13 cellular contexts compared by ENCODE assay signal in genomic region chr11:64341429-64341828, GRCh38. TPM values are rescaled to one million over a fixed set of nuclear protein-coding genes. Genes with fewer than 3 reads are reported as not detected.
DNase-seq lines count a peak whose midpoint lies in the region; TF ChIP-seq lines count a peak whose summit lies in the region.
"Had no signal": no experiment of that assay in that cellular context is flagged by ENCODE, and none has a peak within 500 bp of the region (broad histone marks: within the 10 kb centered on the region; RNA-seq: fewer than 3 reads in every experiment).

No MANE protein-coding gene starts in this region.

- intact Hi-C loops in activated naive CD4-positive, alpha-beta T cell treated with anti-CD3 and anti-CD28 coated beads for 36 hours (cut with micrococcal nuclease), result loop anchor here (2.0 to 5.0 kb wide), 2 partner anchors 71 to 436 kb away; partner anchors contain the start of gene SF1
- intact Hi-C loops in activated CD4-positive, alpha-beta memory T cell treated with anti-CD3 and anti-CD28 coated beads for 36 hours (cut with micrococcal nuclease), result no loop called here
- intact Hi-C loops in transverse colon (cut with DNase I; ENCODE audit: low total_unique reads), result no loop called here

- H3K36me3 Mint-ChIP-seq in activated naive CD4-positive, alpha-beta T cell treated with anti-CD3 and anti-CD28 coated beads for 36 hours (ENCODE audit: low read depth), result peaks cover 23% of the 10 kb centered on the region
- peaks cover 31% of the 10 kb centered on the region for H3K36me3 Mint-ChIP-seq in activated CD4-positive, alpha-beta memory T cell treated with anti-CD3 and anti-CD28 coated beads for 36 hours
- peaks cover 0 to 22% (median 10%) of the 10 kb centered on the region in 3 donors for H3K36me3 Mint-ChIP-seq in immature natural killer cell

- no peak for DNase-seq in activated naive CD4-positive, alpha-beta T cell treated with anti-CD3 and anti-CD28 coated beads for 36 hours
- no peak for DNase-seq in activated naive CD4-positive, alpha-beta T cell treated with anti-CD3 and anti-CD28 coated beads, Interleukin-2, amount 50 U/mL, for 16 hours
- no peak for DNase-seq in activated CD4-positive, alpha-beta memory T cell treated with anti-CD3 and anti-CD28 coated beads for 36 hours
- no peak for DNase-seq in immature natural killer cell
- no peak for DNase-seq in transverse colon
- DNase-seq in NCI-H526 (lab: John Stamatoyannopoulos, UW), result no peak
- no peak for DNase-seq in germinal center (ENCODE audit: low spot score)
- no peak for DNase-seq in ACHN
- DNase-seq: activated CD8-positive, alpha-beta memory T cell treated with anti-CD3 and anti-CD28 coated beads, Interleukin-2, amount 50 U/mL, for 4 hours; NCI-H1930; posterior cingulate gyrus; stimulated activated CD4-positive, alpha-beta T cell treated with anti-CD3 and anti-CD28 coated beads, Interleukin-4, amount 100 ng/mL, for 24 hours had no signal

- H3K36me3 ChIP-seq in transverse colon, result no peaks in the 10 kb centered on the region
- H3K36me3 ChIP-seq: suprapubic skin had no signal

- CTCF ChIA-PET in activated naive CD4-positive, alpha-beta T cell treated with anti-CD3 and anti-CD28 coated beads for 36 hours (lab: Charles Lee), result interaction anchor here (0.8 to 7.1 kb wide), 7 partner anchors 9 to 40 kb away, joined by 3 to 61 read pairs (median 3); partner anchors contain the start of genes PRDX5 and TRMT112
- CTCF ChIA-PET in activated CD4-positive, alpha-beta memory T cell treated with anti-CD3 and anti-CD28 coated beads for 36 hours (lab: Charles Lee), result interaction anchor here (1.6 to 3.6 kb wide), 5 partner anchors 9 to 108 kb away, joined by 5 to 34 read pairs (median 9); partner anchors contain the start of genes PRDX5 and TRMT112

- 50% methylated on average over 21 of the region's 21 CpGs; no CpG with 5 or more reads in 1 of the 2 donors for WGBS in transverse colon (ENCODE audit: low coverage in 1 of 2), 2 donors

- H3K9me3 Mint-ChIP-seq in activated naive CD4-positive, alpha-beta T cell treated with anti-CD3 and anti-CD28 coated beads for 36 hours, result no peaks in the 10 kb centered on the region
- no peaks in the 10 kb centered on the region for H3K9me3 Mint-ChIP-seq in activated CD4-positive, alpha-beta memory T cell treated with anti-CD3 and anti-CD28 coated beads for 36 hours
- no peaks in the 10 kb centered on the region for H3K9me3 Mint-ChIP-seq in immature natural killer cell

- no peak for TF ChIP-seq EP300 in transverse colon (IDR thresholded peaks at IDR 0.05; ENCODE audit: low read depth)

- no peak overlapping the region for H3K27ac Mint-ChIP-seq in activated naive CD4-positive, alpha-beta T cell treated with anti-CD3 and anti-CD28 coated beads for 36 hours
- peak overlapping the region; percentile 42 for H3K27ac Mint-ChIP-seq in activated CD4-positive, alpha-beta memory T cell treated with anti-CD3 and anti-CD28 coated beads for 36 hours
- peak overlapping the region in 4 of 6 donors; percentile 95 to 99 (median 98) for H3K27ac Mint-ChIP-seq in immature natural killer cell

- H3K27ac ChIP-seq in transverse colon, result peak overlapping the region in 3 of 4 donors; percentile 50 to 84 (median 62)

- no peak for TF ChIP-seq POLR2A in transverse colon (IDR thresholded peaks at IDR 0.05)

- H3K4me3 ChIP-seq in transverse colon, result peak overlapping the region in 1 of 4 donors; percentile 20

- no peaks in the 10 kb centered on the region for H3K27me3 Mint-ChIP-seq in activated naive CD4-positive, alpha-beta T cell treated with anti-CD3 and anti-CD28 coated beads for 36 hours (ENCODE audit: low read depth)
- no peaks in the 10 kb centered on the region for H3K27me3 Mint-ChIP-seq in activated CD4-positive, alpha-beta memory T cell treated with anti-CD3 and anti-CD28 coated beads for 36 hours
- peaks cover 1 to 8% (median 4%) of the 10 kb centered on the region in 3 donors for H3K27me3 Mint-ChIP-seq in immature natural killer cell (ENCODE audit: low read depth in 3 of 3)

- H3K4me1 ChIP-seq in transverse colon, result peaks cover 7 to 31% (median 24%) of the 10 kb centered on the region in 4 donors

- H3K9me3 ChIP-seq in transverse colon, result no peaks in the 10 kb centered on the region
- H3K9me3 ChIP-seq: suprapubic skin had no signal

- POLR2A ChIA-PET in activated CD4-positive, alpha-beta memory T cell treated with anti-CD3 and anti-CD28 coated beads for 36 hours (lab: Charles Lee), result interaction anchor here (0.8 to 2.1 kb wide), 4 partner anchors 12 to 100 kb away, joined by 3 to 6 read pairs (median 3); no protein-coding TSS in a partner anchor

- in situ Hi-C loops in transverse colon (cut with MboI; ENCODE audit: low pct_ligation_motif_present in 1 of 4, low pct_unique_long_range_greater_than_20kb in 1 of 4, low sequenced_read_pairs in 3 of 4), result no loop called here
- in situ Hi-C loops in ACHN (cut with HindIII; ENCODE audit: low pct_ligation_motif_present, low pct_unique_long_range_greater_than_20kb, low sequenced_read_pairs), result no loop called here

- peaks cover 34% of the 10 kb centered on the region for H3K4me1 Mint-ChIP-seq in activated naive CD4-positive, alpha-beta T cell treated with anti-CD3 and anti-CD28 coated beads for 36 hours (ENCODE audit: low read depth)
- peaks cover 42% of the 10 kb centered on the region for H3K4me1 Mint-ChIP-seq in activated CD4-positive, alpha-beta memory T cell treated with anti-CD3 and anti-CD28 coated beads for 36 hours (ENCODE audit: low read depth)
- peaks cover 46 to 50% of the 10 kb centered on the region in 2 donors for H3K4me1 Mint-ChIP-seq in immature natural killer cell

- H3K27me3 ChIP-seq in transverse colon, result no peaks in the 10 kb centered on the region
- H3K27me3 ChIP-seq: suprapubic skin had no signal

- H3K4me3 Mint-ChIP-seq in activated naive CD4-positive, alpha-beta T cell treated with anti-CD3 and anti-CD28 coated beads for 36 hours, result peak overlapping the region; percentile 83
- peak overlapping the region; percentile 91 for H3K4me3 Mint-ChIP-seq in activated CD4-positive, alpha-beta memory T cell treated with anti-CD3 and anti-CD28 coated beads for 36 hours
- H3K4me3 Mint-ChIP-seq in immature natural killer cell, result peak overlapping the region; percentile 35 to 93 (median 89)

- no peak for TF ChIP-seq CTCF in transverse colon (IDR thresholded peaks at IDR 0.05)

RNA-seq across cellular contexts. Expression of gene CCDC88B, which starts 1.4 kb away (rescaled TPM):
- 10 to 100 TPM; 53.2 to 61.9 TPM for total RNA-seq in activated naive CD4-positive, alpha-beta T cell treated with anti-CD3 and anti-CD28 coated beads for 36 hours
- total RNA-seq in activated CD4-positive, alpha-beta memory T cell treated with anti-CD3 and anti-CD28 coated beads for 36 hours, result 10 to 100 TPM; 69.5 to 74.5 TPM
- 10 to 100 TPM; 10.3 to 86.7 (median 16.4) TPM for polyA plus RNA-seq in immature natural killer cell
- total RNA-seq in transverse colon, result 100 to 1,000 TPM in 1 of 4 donors, 10 to 100 TPM in 3; 24.8 to 203 (median 47.1) TPM

RNA-seq across cellular contexts. Expression of gene RPS6KA4, which starts 17.5 kb away (rescaled TPM):
- total RNA-seq in activated naive CD4-positive, alpha-beta T cell treated with anti-CD3 and anti-CD28 coated beads for 36 hours, result 10 to 100 TPM; 19.1 to 21.3 TPM
- total RNA-seq in activated CD4-positive, alpha-beta memory T cell treated with anti-CD3 and anti-CD28 coated beads for 36 hours, result 10 to 100 TPM; 31.4 to 34.3 TPM
- 10 to 100 TPM in 1 of 3 donors, 1 to 10 TPM in 2; 5.0 to 16.7 (median 8.5) TPM for polyA plus RNA-seq in immature natural killer cell
- total RNA-seq in transverse colon, result 10 to 100 TPM; 14.5 to 86.0 (median 34.5) TPM

RNA-seq across cellular contexts. Expression of gene PRDX5, which starts 23.5 kb away (rescaled TPM):
- total RNA-seq in activated naive CD4-positive, alpha-beta T cell treated with anti-CD3 and anti-CD28 coated beads for 36 hours, result 100 to 1,000 TPM; 122 to 132 TPM
- 100 to 1,000 TPM; 156 to 164 TPM for total RNA-seq in activated CD4-positive, alpha-beta memory T cell treated with anti-CD3 and anti-CD28 coated beads for 36 hours
- polyA plus RNA-seq in immature natural killer cell, result 100 to 1,000 TPM; 319 to 558 (median 418) TPM
- 100 to 1,000 TPM; 152 to 381 (median 265) TPM for total RNA-seq in transverse colon

RNA-seq across cellular contexts. Expression of gene TRMT112, which starts 24.1 kb away (rescaled TPM):
- 100 to 1,000 TPM; 241 to 261 TPM for total RNA-seq in activated naive CD4-positive, alpha-beta T cell treated with anti-CD3 and anti-CD28 coated beads for 36 hours
- total RNA-seq in activated CD4-positive, alpha-beta memory T cell treated with anti-CD3 and anti-CD28 coated beads for 36 hours, result 100 to 1,000 TPM; 255 to 258 TPM
- 100 to 1,000 TPM; 216 to 464 (median 322) TPM for polyA plus RNA-seq in immature natural killer cell
- total RNA-seq in transverse colon, result 10 to 100 TPM; 59.1 to 99.9 (median 82.7) TPM

RNA-seq across cellular contexts. Expression of gene ESRRA, which starts 36.1 kb away (rescaled TPM):
- total RNA-seq in activated naive CD4-positive, alpha-beta T cell treated with anti-CD3 and anti-CD28 coated beads for 36 hours, result 10 to 100 TPM; 18.5 to 21.7 TPM
- 10 to 100 TPM; 32.8 to 35.6 TPM for total RNA-seq in activated CD4-positive, alpha-beta memory T cell treated with anti-CD3 and anti-CD28 coated beads for 36 hours
- polyA plus RNA-seq in immature natural killer cell, result 10 to 100 TPM in 1 of 3 donors, 1 to 10 TPM in 2; 4.6 to 18.0 (median 8.7) TPM
- total RNA-seq in transverse colon, result 100 to 1,000 TPM; 142 to 272 (median 221) TPM
